ENCODE assay signal across 15 cellular contexts in genomic region chr7:124566576-124566975, GRCh38.
DNase-seq lines count a peak whose midpoint lies in the region; ATAC-seq, FAIRE-seq and TF ChIP-seq lines count a peak whose summit lies in the region.
"Had no signal": no experiment of that assay in that cellular context is flagged by ENCODE, and none has a peak within 500 bp of the region (broad histone marks: within the 10 kb centered on the region; RNA-seq: fewer than 3 reads in every experiment).

No MANE protein-coding gene starts in this region.

- no peak overlapping the region for H2AFZ ChIP-seq in astrocyte (ENCODE audit: low read depth, low read length)

- no peak overlapping the region for H3K9ac ChIP-seq in astrocyte (ENCODE audit: low read length)

- H3K9me3 Mint-ChIP-seq in astrocyte (ENCODE audit: unreplicated experiment) = no peaks in the 10 kb centered on the region
- H3K9me3 Mint-ChIP-seq: activated T-cell treated with anti-CD3 and anti-CD28 coated beads, Interleukin-2, amount 50 U/mL, for 72 hours; CD8-positive, alpha-beta T cell had no signal

- TF ChIP-seq CTCF in astrocyte (IDR thresholded peaks at IDR 0.05; ENCODE audit: insufficient read depth, low read depth, low read length) (no peak), fibroblast of villous mesenchyme (IDR thresholded peaks at IDR 0.05; ENCODE audit: insufficient read depth, low read depth, low read length) (no peak), gastroesophageal sphincter (IDR thresholded peaks at IDR 0.05) (no peak)

- H3K36me3 Mint-ChIP-seq in astrocyte (ENCODE audit: low read depth, unreplicated experiment) = no peaks in the 10 kb centered on the region
- H3K36me3 Mint-ChIP-seq: CD8-positive, alpha-beta T cell; IgD-negative memory B cell had no signal

- no peaks in the 10 kb centered on the region for H3K79me2 ChIP-seq in astrocyte (ENCODE audit: insufficient read depth, low read length)

- no peaks in the 10 kb centered on the region for H4K20me1 ChIP-seq in astrocyte (ENCODE audit: insufficient read depth, low read length)

- ATAC-seq in gastroesophageal sphincter = no peak
- no peak for ATAC-seq in HG03521 (IDR thresholded peaks at IDR 0.05; ENCODE audit: unreplicated experiment)
- ATAC-seq: activated CD4-positive, CD25-positive, alpha-beta regulatory T cell treated with anti-CD3 and anti-CD28 coated beads, Interleukin-2, amount 50 U/mL, for 24 hours; activated T-cell treated with anti-CD3 and anti-CD28 coated beads, Interleukin-2, amount 50 U/mL, for 72 hours; CD8-positive, alpha-beta T cell had no signal

- H3K4me1 ChIP-seq in astrocyte (ENCODE audit: insufficient read depth, low read length) = peaks cover 7% of the 10 kb centered on the region
- no peaks in the 10 kb centered on the region for H3K4me1 ChIP-seq in gastroesophageal sphincter
- H3K4me1 ChIP-seq: right lobe of liver, suprapubic skin had no signal

- no peaks in the 10 kb centered on the region for H3K27me3 Mint-ChIP-seq in astrocyte (ENCODE audit: low read depth, unreplicated experiment)
- H3K27me3 Mint-ChIP-seq: IgD-negative memory B cell had no signal

- H3K4me3 Mint-ChIP-seq in astrocyte (ENCODE audit: unreplicated experiment) = no peak overlapping the region
- H3K4me3 Mint-ChIP-seq: activated T-cell treated with anti-CD3 and anti-CD28 coated beads, Interleukin-2, amount 50 U/mL, for 72 hours; CD8-positive, alpha-beta T cell; IgD-negative memory B cell had no signal

- H3K4me2 ChIP-seq in astrocyte (ENCODE audit: low read length) = no peak overlapping the region

- DNase-seq in H54 (ENCODE audit: insufficient read length, low spot score) = peak; percentile 15
- peak; percentile 29 for DNase-seq in astrocyte (ENCODE audit: low read depth)
- peak; percentile 20 for DNase-seq in fibroblast of villous mesenchyme (ENCODE audit: low read depth)
- peak; percentile 9 for DNase-seq in retina
- DNase-seq in OCI-M1 (lab: John Stamatoyannopoulos, UW) = no peak
- DNase-seq in DMS53 (lab: John Stamatoyannopoulos, UW) = no peak
- DNase-seq: activated T-cell treated with anti-CD3 and anti-CD28 coated beads, Interleukin-2, amount 50 U/mL, for 72 hours; CD8-positive, alpha-beta T cell; right lobe of liver had no signal

- H3K27ac Mint-ChIP-seq in astrocyte (ENCODE audit: unreplicated experiment) = no peak overlapping the region
- H3K27ac Mint-ChIP-seq: activated T-cell treated with anti-CD3 and anti-CD28 coated beads, Interleukin-2, amount 50 U/mL, for 72 hours; CD8-positive, alpha-beta T cell; IgD-negative memory B cell had no signal

- H3K27ac ChIP-seq in astrocyte (ENCODE audit: low read depth, low read length) = no peak overlapping the region
- H3K27ac ChIP-seq in gastroesophageal sphincter = no peak overlapping the region
- H3K27ac ChIP-seq: right lobe of liver, suprapubic skin had no signal

- TF ChIP-seq EP300 in gastroesophageal sphincter (IDR thresholded peaks at IDR 0.05) = no peak

- WGBS in gastroesophageal sphincter (ENCODE audit: low coverage in 1 of 2), 2 donors = 62 to 71% methylated on average over 3 to 4 of the region's 4 CpGs

- H3K4me3 ChIP-seq in astrocyte (ENCODE audit: insufficient read depth, low read depth, low read length) (no peak overlapping the region), fibroblast of villous mesenchyme (ENCODE audit: low read depth, low read length) (no peak overlapping the region), gastroesophageal sphincter (no peak overlapping the region)
- H3K4me3 ChIP-seq: right lobe of liver, suprapubic skin had no signal

- no peaks in the 10 kb centered on the region for H3K27me3 ChIP-seq in astrocyte (ENCODE audit: insufficient read depth, low read length)
- no peaks in the 10 kb centered on the region for H3K27me3 ChIP-seq in gastroesophageal sphincter
- H3K27me3 ChIP-seq: right lobe of liver, suprapubic skin had no signal

- no peaks in the 10 kb centered on the region for H3K36me3 ChIP-seq in astrocyte (ENCODE audit: insufficient read depth, low read length)
- H3K36me3 ChIP-seq in gastroesophageal sphincter = no peaks in the 10 kb centered on the region
- H3K36me3 ChIP-seq: right lobe of liver, suprapubic skin had no signal

- TF ChIP-seq POLR2A in H54 (IDR thresholded peaks at IDR 0.05; ENCODE audit: low read depth, low read length) (no peak), gastroesophageal sphincter (IDR thresholded peaks at IDR 0.05) (no peak)

- H3K4me1 Mint-ChIP-seq in astrocyte (ENCODE audit: low read depth, unreplicated experiment) = peaks cover 5% of the 10 kb centered on the region
- H3K4me1 Mint-ChIP-seq: IgD-negative memory B cell had no signal

- FAIRE-seq in H54 (lab: Jason Lieb, UNC) (peak; percentile 95), astrocyte (lab: Jason Lieb, UNC) (no peak)
- FAIRE-seq: endometrium had no signal

- H3K9me3 ChIP-seq in astrocyte (ENCODE audit: insufficient read depth, low read depth, low read length) (no peaks in the 10 kb centered on the region), gastroesophageal sphincter (no peaks in the 10 kb centered on the region)
- H3K9me3 ChIP-seq: right lobe of liver, suprapubic skin had no signal

Comparison
In these comparisons a context has a peak if more than half of its experiments do, and no peak if none do; other contexts are left out.
1. DNase-seq: peak in H54 (single experiment), astrocyte (single experiment), fibroblast of villous mesenchyme (single experiment) and retina (single experiment); none in OCI-M1 (single experiment) and DMS53 (single experiment).